24 cellular contexts compared by ENCODE assay signal in genomic region chr1:208080396-208081276, GRCh38.
"Had no signal": no experiment of that assay in that cellular context is flagged by ENCODE, and none has a peak within 500 bp of the region (broad histone marks: within the 10 kb centered on the region; RNA-seq: fewer than 3 reads in every experiment).

No MANE protein-coding gene starts in this region.

- DNase-seq: activated B cell treated with CpG ODN at 0.5 μM for 24 hours; activated CD4-positive, alpha-beta T cell treated with anti-CD3 and anti-CD28 coated beads for 36 hours; activated CD4-positive, alpha-beta T cell treated with anti-CD3 and anti-CD28 coated beads, Interleukin-2, amount 50 U/mL, for 4 hours; activated CD8-positive, alpha-beta memory T cell treated with anti-CD3 and anti-CD28 coated beads, Interleukin-2, amount 50 U/mL, for 48 hours; activated gamma-delta T cell; activated T-cell treated with anti-CD3 and anti-CD28 coated beads, Interleukin-2, amount 50 U/mL, for 72 hours; aorta; brain microvascular endothelial cell; cerebellar nuclear complex; endodermal cell; kidney; naive thymus-derived CD4-positive, alpha-beta T cell; pancreas; spleen; stimulated activated CD4-positive, alpha-beta T cell treated with anti-CD3 and anti-CD28 coated beads, Interleukin-4, amount 100 ng/mL, for 1 hour; stimulated activated naive CD4-positive, alpha-beta T cell; T1000; upper lobe of left lung had no signal

- H3K27me3 ChIP-seq: brain microvascular endothelial cell, gastroesophageal sphincter, neutrophil, pancreas, spleen, upper lobe of left lung had no signal

- H3K27ac ChIP-seq: brain microvascular endothelial cell, coronary artery, epithelial cell of prostate, gastroesophageal sphincter, neutrophil, pancreas, spleen, thoracic aorta, upper lobe of left lung had no signal

- ATAC-seq: activated CD4-positive, alpha-beta T cell treated with anti-CD3 and anti-CD28 coated beads for 36 hours; activated T-cell treated with anti-CD3 and anti-CD28 coated beads, Interleukin-2, amount 50 U/mL, for 72 hours; gastroesophageal sphincter; naive thymus-derived CD4-positive, alpha-beta T cell; pancreas had no signal

- H3K4me1 ChIP-seq: pancreas had no signal

- H3K4me3 ChIP-seq: coronary artery, gastroesophageal sphincter, lung, pancreas, spleen, thoracic aorta, upper lobe of left lung had no signal

- H3K36me3 ChIP-seq: neutrophil had no signal

- H3K9me3 ChIP-seq: gastroesophageal sphincter, neutrophil, pancreas, spleen, thoracic aorta, upper lobe of left lung had no signal

- FAIRE-seq: kidney, pancreas had no signal
